ENCODE assay signal across 23 cellular contexts in the genomic region with DNA sequence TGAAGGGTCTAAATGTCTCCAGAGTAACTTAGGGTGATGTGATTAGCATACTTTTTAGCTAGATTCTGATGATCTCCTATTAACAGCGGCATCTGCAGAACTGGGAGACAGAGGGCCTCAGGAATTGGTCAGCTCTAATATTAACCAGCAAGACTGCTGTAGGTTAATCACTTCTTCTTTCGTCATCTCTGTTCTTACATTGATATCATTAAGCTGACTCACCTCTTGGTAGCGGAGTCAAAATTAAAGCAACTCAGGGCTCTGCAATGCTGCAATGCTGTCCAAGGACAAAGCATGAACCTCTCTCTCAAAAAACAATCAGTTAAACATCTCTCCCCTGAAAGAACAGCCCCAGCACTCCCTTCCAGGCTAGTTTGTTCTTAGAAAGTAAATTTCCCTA. TPM values are rescaled to one million over a fixed set of nuclear protein-coding genes. Genes with fewer than 3 reads are reported as not detected.
A peak's percentile ranks its signal among the peaks of the same experiment; 100 is the strongest.
DNase-seq lines count a peak whose midpoint lies in the region; ATAC-seq and TF ChIP-seq lines count a peak whose summit lies in the region.
"Had no signal": no experiment of that assay in that cellular context is flagged by ENCODE, and none has a peak within 500 bp of the region (broad histone marks: within the 10 kb centered on the region; RNA-seq: fewer than 3 reads in every experiment).

No MANE protein-coding gene starts in this region.

- H2BK15ac ChIP-seq in IMR-90 (ENCODE audit: low read depth, low read length), result no peak overlapping the region

- no peak overlapping the region for H3K4ac ChIP-seq in IMR-90 (ENCODE audit: low read depth, low read length)

- H3K27me3 ChIP-seq in IMR-90 (ENCODE audit: control insufficient read depth, insufficient read depth, low read length) (no peaks in the 10 kb centered on the region), brain microvascular endothelial cell (replicated peaks) (peaks cover 3% of the 10 kb centered on the region)
- H3K27me3 ChIP-seq: gastrocnemius medialis, sigmoid colon, suprapubic skin had no signal

- WGBS in IMR-90 (ENCODE audit: extremely low coverage in 2 of 2, insufficient read length in 1 of 2), 2 experiments, result no CpG with 5 or more reads among the region's 3 CpGs

- H4K20me1 ChIP-seq in IMR-90 (ENCODE audit: insufficient read depth, low read length), result no peaks in the 10 kb centered on the region

- intact Hi-C loops in IMR-90 (cut with micrococcal nuclease), result no loop called here

- H3K27ac ChIP-seq in IMR-90 (ENCODE audit: insufficient read depth, low read length) (no peak overlapping the region; the same call in 1 of the 2 replicates), brain microvascular endothelial cell (no peak overlapping the region)
- H3K27ac ChIP-seq: gastrocnemius medialis, left ventricle myocardium inferior, neutrophil, PC-9, sigmoid colon, suprapubic skin had no signal

- TF ChIP-seq CTCF in IMR-90 (conservative IDR thresholded peaks at IDR 0.05; ENCODE audit: low read depth, low read length), result no peak
- TF ChIP-seq CTCF in brain microvascular endothelial cell (IDR thresholded peaks at IDR 0.05; ENCODE audit: low read depth, low read length, missing control alignments), result no peak

- DNase-seq in AG08395 (ENCODE audit: low spot score) (peak; percentile 38), IMR-90 (peak; percentile 91), brain microvascular endothelial cell (peak; percentile 68), hepatic stellate cell (ENCODE audit: low spot score) (peak; percentile 26), kidney glomerular epithelial cell (lab: John Stamatoyannopoulos, UW) (no peak)
- DNase-seq in activated CD4-positive, CD25-positive, alpha-beta regulatory T cell treated with anti-CD3 and anti-CD28 coated beads, Interleukin-2, amount 50 U/mL, for 72 hours, result no peak
- DNase-seq in activated naive CD8-positive, alpha-beta T cell treated with anti-CD3 and anti-CD28 coated beads for 36 hours, result no peak
- DNase-seq in activated CD4-positive, alpha-beta T cell treated with anti-CD3 and anti-CD28 coated beads for 4 hours, result no peak
- DNase-seq: activated CD4-positive, alpha-beta T cell treated with anti-CD3 and anti-CD28 coated beads, Interleukin-2, amount 50 U/mL, for 48 hours; activated naive CD4-positive, alpha-beta T cell treated with anti-CD3 and anti-CD28 coated beads, Interleukin-2, amount 50 U/mL, for 16 hours; activated T-cell treated with anti-CD3 and anti-CD28 coated beads, Interleukin-2, amount 50 U/mL, for 1 hour; central memory CD4-positive, alpha-beta T cell; effector memory CD4-positive, alpha-beta T cell; gastrocnemius medialis; left ventricle myocardium inferior; NCI-H2107; NCI-H69; sigmoid colon; stimulated activated CD4-positive, alpha-beta T cell treated with anti-CD3 and anti-CD28 coated beads, Interleukin-4, amount 100 ng/mL, for 1 hour had no signal

- no peaks in the 10 kb centered on the region for H3K9me3 Mint-ChIP-seq in activated naive CD8-positive, alpha-beta T cell treated with anti-CD3 and anti-CD28 coated beads for 36 hours
- H3K9me3 Mint-ChIP-seq: GM23338 had no signal

- peak overlapping the region; percentile 6 for H2BK5ac ChIP-seq in IMR-90 (ENCODE audit: low read depth, low read length, poor library complexity, severe bottlenecking)

- H4K5ac ChIP-seq in IMR-90 (ENCODE audit: low read depth, low read length), result no peak overlapping the region

- no peak overlapping the region; the same call in 1 of the 2 replicates for H3K18ac ChIP-seq in IMR-90 (ENCODE audit: low read depth, low read length)

- H2AFZ ChIP-seq in IMR-90 (replicated peaks; ENCODE audit: low read length, poor library complexity), result no peak overlapping the region
- H2AFZ ChIP-seq: GM23338, PC-9 had no signal

- H4K8ac ChIP-seq in IMR-90 (ENCODE audit: low read depth in 2 of 2, low read length in 2 of 2), result no peak overlapping the region

- no peaks in the 10 kb centered on the region for H3K9me3 ChIP-seq in IMR-90 (ENCODE audit: control insufficient read depth, insufficient read depth, low read length)
- H3K9me3 ChIP-seq: gastrocnemius medialis, left ventricle myocardium inferior, neutrophil, sigmoid colon, suprapubic skin had no signal

- CTCF ChIA-PET in IMR-90 (lab: Yijun Ruan, JAX), result interaction anchor here (1.2 kb wide), 1 partner anchor 18 kb away, joined by 4 read pairs; no protein-coding TSS in a partner anchor

- in situ Hi-C loops in IMR-90 (cut with MboI; ENCODE audit: low sequenced_read_pairs) (loop anchor here (25.0 kb wide), 1 partner anchor 817 kb away; a partner anchor contains a TSS), brain microvascular endothelial cell (cut with HindIII; ENCODE audit: low pct_ligation_motif_present, low sequenced_read_pairs) (loop anchor here (25.0 kb wide), 2 partner anchors 242 to 542 kb away; a partner anchor contains a TSS)

- no peak overlapping the region for H3K23ac ChIP-seq in IMR-90 (ENCODE audit: low read depth, low read length)

- no peak overlapping the region for H3K9ac ChIP-seq in IMR-90 (ENCODE audit: low read depth, low read length)

- dilution Hi-C loops in IMR-90 (cut with HindIII; ENCODE audit: low sequenced_read_pairs, unreplicated experiment), result no loop called here

- no peak overlapping the region for H2AK9ac ChIP-seq in IMR-90 (replicated peaks; ENCODE audit: low read depth, low read length, poor library complexity)

- H3K27me3 Mint-ChIP-seq in activated naive CD8-positive, alpha-beta T cell treated with anti-CD3 and anti-CD28 coated beads for 36 hours, result peaks cover 4% of the 10 kb centered on the region

- no peaks in the 10 kb centered on the region for H3K4me1 Mint-ChIP-seq in activated naive CD8-positive, alpha-beta T cell treated with anti-CD3 and anti-CD28 coated beads for 36 hours

- ATAC-seq in IMR-90 (ENCODE audit: low read depth), result peak; percentile 80
- ATAC-seq: gastrocnemius medialis, GM23338 had no signal

- no peak overlapping the region for H3K27ac Mint-ChIP-seq in activated naive CD8-positive, alpha-beta T cell treated with anti-CD3 and anti-CD28 coated beads for 36 hours
- H3K27ac Mint-ChIP-seq: GM23338 had no signal

- H3K56ac ChIP-seq in IMR-90 (ENCODE audit: extremely low read depth, insufficient read depth, low read length), result no peak overlapping the region

- no peaks in the 10 kb centered on the region for H3K36me3 Mint-ChIP-seq in activated naive CD8-positive, alpha-beta T cell treated with anti-CD3 and anti-CD28 coated beads for 36 hours

- H3K14ac ChIP-seq in IMR-90 (replicated peaks; ENCODE audit: low read depth, low read length), result no peak overlapping the region

- H3K9me1 ChIP-seq in IMR-90 (ENCODE audit: insufficient read depth, low read length), result peaks cover 4% of the 10 kb centered on the region; the same call in 1 of the 2 replicates

- peaks cover 10% of the 10 kb centered on the region for H3K4me1 ChIP-seq in IMR-90 (ENCODE audit: control insufficient read depth, insufficient read depth, low read length)
- H3K4me1 ChIP-seq: gastrocnemius medialis, left ventricle myocardium inferior, suprapubic skin had no signal

- no peak overlapping the region for H2BK20ac ChIP-seq in IMR-90 (ENCODE audit: low read depth, low read length)

- no TSS peak for BruUV-seq in IMR-90 (replicated peaks; lab: Mats Ljungman, UMichigan)

- POLR2A ChIA-PET in IMR-90 (lab: Charles Lee; ENCODE audit: unreplicated experiment), result no interaction called here

- no peak overlapping the region for H2AK5ac ChIP-seq in IMR-90 (ENCODE audit: low read depth, low read length)

- H2BK120ac ChIP-seq in IMR-90 (ENCODE audit: low read depth, low read length), result peak overlapping the region; percentile 22; the same call in 1 of the 2 replicates

- no peaks in the 10 kb centered on the region for H3K36me3 ChIP-seq in IMR-90 (ENCODE audit: control insufficient read depth, insufficient read depth, low read length)
- no peaks in the 10 kb centered on the region for H3K36me3 ChIP-seq in brain microvascular endothelial cell (replicated peaks)
- H3K36me3 ChIP-seq: gastrocnemius medialis, left ventricle myocardium inferior, neutrophil, sigmoid colon, suprapubic skin had no signal

- H3K4me3 ChIP-seq in IMR-90 (ENCODE audit: insufficient read depth, low read depth, low read length) (no peak overlapping the region), brain microvascular endothelial cell (ENCODE audit: low read depth, low read length) (no peak overlapping the region)
- H3K4me3 ChIP-seq: gastrocnemius medialis, GM23338, left ventricle myocardium inferior, PC-9, sigmoid colon, suprapubic skin had no signal

- TF ChIP-seq RAD21 in IMR-90 (IDR thresholded peaks at IDR 0.05; ENCODE audit: low read length), result no peak

- H4K91ac ChIP-seq in IMR-90 (ENCODE audit: insufficient read depth, low read depth, low read length), result no peak overlapping the region

- H3K4me2 ChIP-seq in IMR-90 (ENCODE audit: low read depth, low read length), result peak overlapping the region; percentile 64
- H3K4me2 ChIP-seq: GM23338, PC-9 had no signal

- no peak for TF ChIP-seq POLR2A in IMR-90 (IDR thresholded peaks at IDR 0.05; ENCODE audit: low read depth, low read length)

- no peaks in the 10 kb centered on the region for H3K79me1 ChIP-seq in IMR-90 (ENCODE audit: low read depth in 1 of 2, low read length in 2 of 2)

- no peak overlapping the region for H3K4me3 Mint-ChIP-seq in activated naive CD8-positive, alpha-beta T cell treated with anti-CD3 and anti-CD28 coated beads for 36 hours
- H3K4me3 Mint-ChIP-seq: GM23338 had no signal

TF ChIP-seq in IMR-90, 13 proteins besides CTCF, POLR2A, EP300 and RAD21 (continues in another document):
- TF ChIP-seq MXI1 (IDR thresholded peaks at IDR 0.05; ENCODE audit: borderline replicate concordance, low read depth, low read length) (no peak), NFE2L2 (IDR thresholded peaks at IDR 0.05; ENCODE audit: low read depth, low read length) (0 out of 2 replicates have a peak, but pooled peaks have one; percentile 40), MAFK (IDR thresholded peaks at IDR 0.05; ENCODE audit: low read depth, low read length) (peak; percentile 35; the same call in 1 of the 2 replicates), MAZ (IDR thresholded peaks at IDR 0.05; ENCODE audit: borderline replicate concordance, low read depth, low read length) (no peak), CHD1 (IDR thresholded peaks at IDR 0.05; ENCODE audit: low read depth, low read length) (no peak)

RNA-seq across cellular contexts. Expression of a gene that starts 57.5 kb away (rescaled TPM):
- total RNA-seq in IMR-90 (2012; rRNA removed), result 208 and 328 TPM in 2 replicates
- polyA plus RNA-seq in IMR-90 (2012; rRNA removed), result 119 and 127 TPM in 2 replicates
- polyA plus RNA-seq in IMR-90 (2012; cell fraction: cytosol; rRNA removed), result 61.5 and 139 TPM in 2 replicates
- 56.9 and 179 TPM in 2 replicates for polyA plus RNA-seq in IMR-90 (2012; cell fraction: nucleus; rRNA removed; ENCODE audit: low replicate concordance)
- total RNA-seq in activated naive CD8-positive, alpha-beta T cell treated with anti-CD3 and anti-CD28 coated beads for 36 hours, result 100 to 1,000 TPM; 289 to 291 TPM

Comparison
In these comparisons a context has a peak if more than half of its experiments do, and no peak if none do; other contexts are left out.
1. DNase-seq: peak in AG08395 (single experiment), IMR-90 (single experiment), brain microvascular endothelial cell (single experiment) and hepatic stellate cell (single experiment); none in activated CD4-positive, CD25-positive, alpha-beta regulatory T cell treated with anti-CD3 and anti-CD28 coated beads, Interleukin-2, amount 50 U/mL, for 72 hours (single experiment), kidney glomerular epithelial cell (single experiment), activated naive CD8-positive, alpha-beta T cell treated with anti-CD3 and anti-CD28 coated beads for 36 hours (single experiment) and activated CD4-positive, alpha-beta T cell treated with anti-CD3 and anti-CD28 coated beads for 4 hours (0 of 2).